Comparison of ENCODE assay signal across 16 cellular contexts in the genomic region with DNA sequence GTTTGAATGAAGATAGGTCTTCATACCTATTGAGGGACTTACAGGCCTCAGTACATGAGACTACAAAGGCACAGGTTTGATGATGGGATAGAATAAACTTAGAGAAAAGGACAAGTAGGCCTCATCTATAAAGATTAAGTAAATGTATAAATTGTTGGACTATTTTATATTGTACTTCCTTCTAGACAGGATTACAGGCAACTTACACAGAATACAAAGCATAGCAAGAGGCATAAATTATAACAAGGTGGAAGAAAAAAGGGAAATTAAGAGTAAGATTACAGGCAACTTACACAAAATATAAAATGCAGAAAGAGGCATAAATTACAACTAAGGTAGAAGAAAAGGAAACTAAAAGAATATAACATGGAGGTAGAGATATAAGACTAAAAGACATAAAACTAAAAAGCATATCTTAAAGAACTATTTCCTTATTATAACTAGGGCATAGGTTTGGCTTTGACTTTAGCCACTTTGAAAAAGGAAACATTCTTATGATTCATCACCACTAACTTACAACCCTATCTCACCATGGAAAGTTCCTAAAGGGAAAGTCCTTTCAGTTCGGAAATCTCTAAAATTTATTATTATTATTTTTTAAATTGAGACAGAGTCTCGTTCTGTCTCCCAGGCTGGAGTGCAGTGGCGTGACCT.
"Had no signal": no experiment of that assay in that cellular context is flagged by ENCODE, and none has a peak within 500 bp of the region (broad histone marks: within the 10 kb centered on the region; RNA-seq: fewer than 3 reads in every experiment).

No MANE protein-coding gene starts in this region.

- H3K4me1 Mint-ChIP-seq: immature natural killer cell, nephron had no signal

- H3K27ac ChIP-seq: adrenal gland, esophagus squamous epithelium, heart right ventricle, tibial nerve had no signal

- DNase-seq: activated CD4-positive, alpha-beta memory T cell treated with anti-CD3 and anti-CD28 coated beads, Interleukin-2, amount 10 ng/mL, durations not matched to agents 7 days and 5 days; activated CD4-positive, alpha-beta T cell treated with anti-CD3 and anti-CD28 coated beads for 48 hours; adrenal gland; effector memory CD4-positive, alpha-beta T cell; esophagus squamous epithelium; heart right ventricle; immature natural killer cell; kidney glomerular epithelial cell; left ventricle myocardium superior; stimulated activated naive CD4-positive, alpha-beta T cell treated with Interleukin-2 at 50 U/mL for 16 hours; SW 1271 had no signal

- H3K9me3 Mint-ChIP-seq: activated CD4-positive, alpha-beta memory T cell treated with anti-CD3 and anti-CD28 coated beads, Interleukin-2, amount 10 ng/mL, durations not matched to agents 7 days and 5 days; dendritic cell treated with granulocyte-macrophage colony-stimulating factor and Interleukin-4, amounts not matched to agents 40 ng/mL and 50 ng/mL, for 4 days; immature natural killer cell; nephron; T-helper 2 cell treated with Interferon-gamma antibody and Interleukin-4, amounts not matched to agents 5 μg/mL and 100 μg/mL, for 36 hours had no signal

- H3K27me3 Mint-ChIP-seq: activated CD4-positive, alpha-beta memory T cell treated with anti-CD3 and anti-CD28 coated beads, Interleukin-2, amount 10 ng/mL, durations not matched to agents 7 days and 5 days; dendritic cell treated with granulocyte-macrophage colony-stimulating factor and Interleukin-4, amounts not matched to agents 40 ng/mL and 50 ng/mL, for 4 days; progenitor cell of endocrine pancreas had no signal

- ATAC-seq: heart right ventricle, left ventricle myocardium superior had no signal

- H3K27ac Mint-ChIP-seq: activated CD4-positive, alpha-beta memory T cell treated with anti-CD3 and anti-CD28 coated beads, Interleukin-2, amount 10 ng/mL, durations not matched to agents 7 days and 5 days; dendritic cell treated with granulocyte-macrophage colony-stimulating factor and Interleukin-4, amounts not matched to agents 40 ng/mL and 50 ng/mL, for 4 days; nephron; progenitor cell of endocrine pancreas had no signal

- H3K4me3 Mint-ChIP-seq: activated CD4-positive, alpha-beta memory T cell treated with anti-CD3 and anti-CD28 coated beads, Interleukin-2, amount 10 ng/mL, durations not matched to agents 7 days and 5 days; dendritic cell treated with granulocyte-macrophage colony-stimulating factor and Interleukin-4, amounts not matched to agents 40 ng/mL and 50 ng/mL, for 4 days; immature natural killer cell; nephron; T-helper 2 cell treated with Interferon-gamma antibody and Interleukin-4, amounts not matched to agents 5 μg/mL and 100 μg/mL, for 36 hours had no signal
